In genomic region chr14:89308232-89308959, GRCh38 we compare ENCODE assay signal across 9 cellular contexts.
DNase-seq lines count a peak whose midpoint lies in the region; ATAC-seq and TF ChIP-seq lines count a peak whose summit lies in the region.
"Had no signal": no experiment of that assay in that cellular context is flagged by ENCODE, and none has a peak within 500 bp of the region (broad histone marks: within the 10 kb centered on the region; RNA-seq: fewer than 3 reads in every experiment).

No MANE protein-coding gene starts in this region.

- peaks cover 25 to 54% (median 35%) of the 10 kb centered on the region in 4 donors for H3K4me1 ChIP-seq in stomach

- H3K27me3 Mint-ChIP-seq in activated naive CD8-positive, alpha-beta T cell treated with anti-CD3 and anti-CD28 coated beads, Interleukin-2, amount 50 U/mL, for 24 hours: no peaks in the 10 kb centered on the region

- WGBS in stomach, 5 donors: 82 to 90% (median 88%) methylated on average over 10 of the region's 10 CpGs

- no peak for TF ChIP-seq EP300 in stomach (IDR thresholded peaks at IDR 0.05)

- H3K27ac Mint-ChIP-seq in activated naive CD8-positive, alpha-beta T cell treated with anti-CD3 and anti-CD28 coated beads, Interleukin-2, amount 50 U/mL, for 24 hours: peak overlapping the region; percentile 36

- H3K4me3 ChIP-seq in stomach: no peak overlapping the region

- peaks cover 0 to 7% (median 3%) of the 10 kb centered on the region in 4 donors for H3K36me3 ChIP-seq in stomach

- intact Hi-C loops in stomach (cut with DNase I; ENCODE audit: low total_unique reads): no loop called here

- peaks cover 4% of the 10 kb centered on the region for H3K36me3 Mint-ChIP-seq in activated naive CD8-positive, alpha-beta T cell treated with anti-CD3 and anti-CD28 coated beads, Interleukin-2, amount 50 U/mL, for 24 hours (ENCODE audit: low read depth)

- ATAC-seq in GM18502 (IDR thresholded peaks at IDR 0.05; ENCODE audit: poor library complexity, unreplicated experiment) (peak; percentile 40), HG03064 (IDR thresholded peaks at IDR 0.05; ENCODE audit: low read depth, unreplicated experiment) (peak; percentile 29)
- no peak for ATAC-seq in activated naive CD8-positive, alpha-beta T cell treated with anti-CD3 and anti-CD28 coated beads, Interleukin-2, amount 50 U/mL, for 24 hours

- no peaks in the 10 kb centered on the region for H3K9me3 Mint-ChIP-seq in activated naive CD8-positive, alpha-beta T cell treated with anti-CD3 and anti-CD28 coated beads, Interleukin-2, amount 50 U/mL, for 24 hours

- no peak overlapping the region for H3K4me3 Mint-ChIP-seq in activated naive CD8-positive, alpha-beta T cell treated with anti-CD3 and anti-CD28 coated beads, Interleukin-2, amount 50 U/mL, for 24 hours

- no peaks in the 10 kb centered on the region for H3K9me3 ChIP-seq in stomach

- H3K27ac ChIP-seq in stomach: no peak overlapping the region

- no peak for TF ChIP-seq POLR2A in stomach (IDR thresholded peaks at IDR 0.05)

- H3K4me1 Mint-ChIP-seq in activated naive CD8-positive, alpha-beta T cell treated with anti-CD3 and anti-CD28 coated beads, Interleukin-2, amount 50 U/mL, for 24 hours: peaks cover 42% of the 10 kb centered on the region

- TF ChIP-seq CTCF in stomach (IDR thresholded peaks at IDR 0.05): no peak

- H3K27me3 ChIP-seq in stomach: no peaks in the 10 kb centered on the region

- DNase-seq in AG08395 (ENCODE audit: low spot score) (peak; percentile 35), DMS79 (lab: John Stamatoyannopoulos, UW) (no peak), stomach (no peak), cerebellar nuclear complex (lab: John Stamatoyannopoulos, UW) (no peak), NCI-H1092 treated with DMSO at 0.1 percent for 48 hours (lab: John Stamatoyannopoulos, UW) (no peak)
- no peak for DNase-seq in activated naive CD8-positive, alpha-beta T cell treated with anti-CD3 and anti-CD28 coated beads, Interleukin-2, amount 50 U/mL, for 24 hours
- DNase-seq: nucleus accumbens had no signal
